ENCODE assay signal across 19 cellular contexts in genomic region chr7:66054063-66054462, GRCh38. TPM values are rescaled to one million over a fixed set of nuclear protein-coding genes. Genes with fewer than 3 reads are reported as not detected.
DNase-seq lines count a peak whose midpoint lies in the region; ATAC-seq and TF ChIP-seq lines count a peak whose summit lies in the region.
"Had no signal": no experiment of that assay in that cellular context is flagged by ENCODE, and none has a peak within 500 bp of the region (broad histone marks: within the 10 kb centered on the region; RNA-seq: fewer than 3 reads in every experiment).

No MANE protein-coding gene starts in this region.

- CTCF ChIA-PET in activated CD4-positive, alpha-beta memory T cell treated with anti-CD3 and anti-CD28 coated beads for 36 hours (lab: Charles Lee) = no interaction called here
- CTCF ChIA-PET in activated CD4-positive, alpha-beta memory T cell treated with anti-CD3 and anti-CD28 coated beads, Interleukin-2, amount 10 ng/mL, durations not matched to agents 7 days and 5 days (lab: Charles Lee) = no interaction called here
- CTCF ChIA-PET in RWPE1 (lab: Yijun Ruan, JAX) = no interaction called here

- intact Hi-C loops in activated CD4-positive, alpha-beta memory T cell treated with anti-CD3 and anti-CD28 coated beads for 36 hours (cut with micrococcal nuclease) = no loop called here

- TF ChIP-seq CTCF in RWPE1 (conservative IDR thresholded peaks at IDR 0.05; ENCODE audit: low read depth) = no peak

- no peaks in the 10 kb centered on the region for H3K36me3 Mint-ChIP-seq in activated CD4-positive, alpha-beta memory T cell treated with anti-CD3 and anti-CD28 coated beads for 36 hours
- no peaks in the 10 kb centered on the region for H3K36me3 Mint-ChIP-seq in activated CD4-positive, alpha-beta memory T cell treated with anti-CD3 and anti-CD28 coated beads, Interleukin-2, amount 10 ng/mL, durations not matched to agents 7 days and 5 days (ENCODE audit: low read depth)
- peaks cover 2% of the 10 kb centered on the region for H3K36me3 Mint-ChIP-seq in effector memory CD8-positive, alpha-beta T cell (ENCODE audit: insufficient read depth)
- no peaks in the 10 kb centered on the region for H3K36me3 Mint-ChIP-seq in stimulated activated effector memory CD8-positive, alpha-beta T cell treated with anti-CD3 and anti-CD28 coated beads, Interleukin-12 subunit alpha, Interleukin-12 subunit beta, amount 100 ng/mL, for 72 hours
- H3K36me3 Mint-ChIP-seq: CD4-positive, alpha-beta memory T cell had no signal

- POLR2A ChIA-PET in activated CD4-positive, alpha-beta memory T cell treated with anti-CD3 and anti-CD28 coated beads for 36 hours (lab: Charles Lee) = no interaction called here
- POLR2A ChIA-PET in activated CD4-positive, alpha-beta memory T cell treated with anti-CD3 and anti-CD28 coated beads, Interleukin-2, amount 10 ng/mL, durations not matched to agents 7 days and 5 days (lab: Charles Lee) = interaction anchor here (1.0 kb wide), 1 partner anchor 21 kb away, joined by 3 read pairs; the partner anchor contains the start of gene ASL
- POLR2A ChIA-PET in RWPE1 (lab: Yijun Ruan, JAX; ENCODE audit: low non-redundant PET) = interaction anchor here (0.6 kb wide), 1 partner anchor 11 kb away, joined by 4 read pairs; no protein-coding TSS in a partner anchor

- H3K9me3 Mint-ChIP-seq in activated CD4-positive, alpha-beta memory T cell treated with anti-CD3 and anti-CD28 coated beads for 36 hours = no peaks in the 10 kb centered on the region
- H3K9me3 Mint-ChIP-seq in activated CD4-positive, alpha-beta memory T cell treated with anti-CD3 and anti-CD28 coated beads, Interleukin-2, amount 10 ng/mL, durations not matched to agents 7 days and 5 days = no peaks in the 10 kb centered on the region
- H3K9me3 Mint-ChIP-seq in effector memory CD8-positive, alpha-beta T cell = no peaks in the 10 kb centered on the region
- H3K9me3 Mint-ChIP-seq in stimulated activated effector memory CD8-positive, alpha-beta T cell treated with anti-CD3 and anti-CD28 coated beads, Interleukin-12 subunit alpha, Interleukin-12 subunit beta, amount 100 ng/mL, for 72 hours = no peaks in the 10 kb centered on the region
- H3K9me3 Mint-ChIP-seq: CD4-positive, alpha-beta memory T cell had no signal

- H3K27ac Mint-ChIP-seq in activated CD4-positive, alpha-beta memory T cell treated with anti-CD3 and anti-CD28 coated beads for 36 hours = no peak overlapping the region
- no peak overlapping the region for H3K27ac Mint-ChIP-seq in activated CD4-positive, alpha-beta memory T cell treated with anti-CD3 and anti-CD28 coated beads, Interleukin-2, amount 10 ng/mL, durations not matched to agents 7 days and 5 days
- H3K27ac Mint-ChIP-seq in effector memory CD8-positive, alpha-beta T cell = peak overlapping the region in 1 of 2 donors; percentile 70
- H3K27ac Mint-ChIP-seq in stimulated activated effector memory CD8-positive, alpha-beta T cell treated with anti-CD3 and anti-CD28 coated beads, Interleukin-12 subunit alpha, Interleukin-12 subunit beta, amount 100 ng/mL, for 72 hours = no peak overlapping the region

- peak; percentile 60 for ATAC-seq in effector memory CD8-positive, alpha-beta T cell (replicated peaks)
- peak; percentile 40 for ATAC-seq in stimulated activated effector memory CD8-positive, alpha-beta T cell treated with anti-CD3 and anti-CD28 coated beads, Interleukin-12 subunit alpha, Interleukin-12 subunit beta, amount 100 ng/mL, for 72 hours
- ATAC-seq in HG03095 (IDR thresholded peaks at IDR 0.05; ENCODE audit: unreplicated experiment) = no peak
- ATAC-seq: Right ventricle myocardium inferior had no signal

- DNase-seq in activated CD4-positive, alpha-beta memory T cell treated with anti-CD3 and anti-CD28 coated beads for 36 hours = peak; percentile 18
- DNase-seq in activated CD4-positive, alpha-beta memory T cell treated with anti-CD3 and anti-CD28 coated beads, Interleukin-2, amount 10 ng/mL, durations not matched to agents 7 days and 5 days = no peak
- DNase-seq in RWPE1 (ENCODE audit: low spot score) (no peak), NCI-H2081 (lab: John Stamatoyannopoulos, UW) (no peak), Ammon's horn (ENCODE audit: low spot score) (no peak)
- no peak for DNase-seq in effector memory CD8-positive, alpha-beta T cell
- DNase-seq in stimulated activated effector memory CD8-positive, alpha-beta T cell treated with anti-CD3 and anti-CD28 coated beads, Interleukin-12 subunit alpha, Interleukin-12 subunit beta, amount 100 ng/mL, for 72 hours (ENCODE audit: low spot score in 2 of 2) = no peak
- DNase-seq: ACHN; CD4-positive, alpha-beta memory T cell; DND-41; NCI-H1417 treated with DMSO at 0.1 percent for 48 hours; NCI-H187 treated with DMSO at 0.1 percent for 48 hours; NCI-H510A treated with DMSO at 0.1 percent for 48 hours; NCI-H748 treated with DMSO at 0.1 percent for 48 hours had no signal

- H3K27me3 Mint-ChIP-seq in activated CD4-positive, alpha-beta memory T cell treated with anti-CD3 and anti-CD28 coated beads for 36 hours = no peaks in the 10 kb centered on the region
- H3K27me3 Mint-ChIP-seq in activated CD4-positive, alpha-beta memory T cell treated with anti-CD3 and anti-CD28 coated beads, Interleukin-2, amount 10 ng/mL, durations not matched to agents 7 days and 5 days = no peaks in the 10 kb centered on the region
- no peaks in the 10 kb centered on the region for H3K27me3 Mint-ChIP-seq in effector memory CD8-positive, alpha-beta T cell
- H3K27me3 Mint-ChIP-seq: CD4-positive, alpha-beta memory T cell had no signal

- no peak overlapping the region for H3K4me3 Mint-ChIP-seq in activated CD4-positive, alpha-beta memory T cell treated with anti-CD3 and anti-CD28 coated beads for 36 hours
- no peak overlapping the region for H3K4me3 Mint-ChIP-seq in activated CD4-positive, alpha-beta memory T cell treated with anti-CD3 and anti-CD28 coated beads, Interleukin-2, amount 10 ng/mL, durations not matched to agents 7 days and 5 days
- no peak overlapping the region for H3K4me3 Mint-ChIP-seq in effector memory CD8-positive, alpha-beta T cell
- H3K4me3 Mint-ChIP-seq in stimulated activated effector memory CD8-positive, alpha-beta T cell treated with anti-CD3 and anti-CD28 coated beads, Interleukin-12 subunit alpha, Interleukin-12 subunit beta, amount 100 ng/mL, for 72 hours = no peak overlapping the region
- H3K4me3 Mint-ChIP-seq: CD4-positive, alpha-beta memory T cell had no signal

- H3K27ac ChIP-seq in RWPE1 = peak overlapping the region; percentile 53; the same call in 1 of the 2 replicates
- H3K27ac ChIP-seq: 22Rv1; BLaER1 treated with 17β-estradiol and CSF1 and Interleukin-3, amounts not matched to agents 10 nM and 100 nM; SJSA1 had no signal

- H3K4me1 Mint-ChIP-seq in activated CD4-positive, alpha-beta memory T cell treated with anti-CD3 and anti-CD28 coated beads for 36 hours (ENCODE audit: low read depth) = peaks cover 4% of the 10 kb centered on the region
- peaks cover 13% of the 10 kb centered on the region for H3K4me1 Mint-ChIP-seq in activated CD4-positive, alpha-beta memory T cell treated with anti-CD3 and anti-CD28 coated beads, Interleukin-2, amount 10 ng/mL, durations not matched to agents 7 days and 5 days
- peaks cover 4 to 6% of the 10 kb centered on the region in 2 donors for H3K4me1 Mint-ChIP-seq in effector memory CD8-positive, alpha-beta T cell (ENCODE audit: low read depth in 2 of 2)
- H3K4me1 Mint-ChIP-seq in stimulated activated effector memory CD8-positive, alpha-beta T cell treated with anti-CD3 and anti-CD28 coated beads, Interleukin-12 subunit alpha, Interleukin-12 subunit beta, amount 100 ng/mL, for 72 hours = peaks cover 21% of the 10 kb centered on the region

RNA-seq across cellular contexts. Expression of gene ASL, which starts 21.6 kb away (rescaled TPM):
- total RNA-seq in activated CD4-positive, alpha-beta memory T cell treated with anti-CD3 and anti-CD28 coated beads for 36 hours = 10 to 100 TPM; 26.2 to 26.8 TPM
- 10 to 100 TPM; 29.8 to 30.6 TPM for total RNA-seq in activated CD4-positive, alpha-beta memory T cell treated with anti-CD3 and anti-CD28 coated beads, Interleukin-2, amount 10 ng/mL, durations not matched to agents 7 days and 5 days
